In the genomic region with DNA sequence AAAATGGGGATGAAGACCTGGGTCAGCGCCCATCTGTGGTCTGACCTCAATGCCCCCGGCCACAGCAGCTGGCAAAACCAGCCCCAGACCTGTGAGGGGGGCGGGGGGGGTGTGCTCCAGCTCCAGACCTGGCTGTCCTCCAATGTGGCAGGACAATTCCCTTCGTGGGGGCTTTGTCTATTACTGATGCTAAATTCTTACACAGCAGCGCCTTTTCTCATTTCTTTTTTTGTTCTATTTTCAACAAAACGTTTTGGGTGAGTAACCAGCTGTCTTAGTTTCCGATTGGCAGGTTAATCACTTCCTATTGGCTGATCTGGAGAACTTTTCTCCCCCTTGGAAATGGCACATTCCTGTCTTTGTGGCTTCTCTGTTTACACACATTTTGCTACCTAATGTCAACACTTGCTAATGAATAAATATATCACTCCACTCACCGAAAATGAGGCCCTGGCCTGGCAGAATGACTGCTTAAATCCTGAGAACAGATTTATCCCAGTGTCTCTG, we compare ENCODE assay signal across 8 cellular contexts. TPM values are rescaled to one million over a fixed set of nuclear protein-coding genes. Genes with fewer than 3 reads are reported as not detected.
DNase-seq lines count a peak whose midpoint lies in the region; ATAC-seq and TF ChIP-seq lines count a peak whose summit lies in the region.

No MANE protein-coding gene starts in this region.

- in situ Hi-C loops in HAP-1 (cut with MboI; ENCODE audit: low sequenced_read_pairs), result no loop called here

- peak overlapping the region; percentile 97 to 99 (median 99) for H3K4me3 Mint-ChIP-seq in immature natural killer cell

- H3K27me3 ChIP-seq in A673 (replicated peaks; ENCODE audit: insufficient read depth, low read depth, low read length, poor library complexity) (no peaks in the 10 kb centered on the region), HAP-1 (ENCODE audit: low read depth) (no peaks in the 10 kb centered on the region), thyroid gland (no peaks in the 10 kb centered on the region)

- no peaks in the 10 kb centered on the region for H3K9me3 Mint-ChIP-seq in immature natural killer cell

- peaks cover 39 to 55% (median 39%) of the 10 kb centered on the region in 3 donors for H3K27me3 Mint-ChIP-seq in immature natural killer cell (ENCODE audit: low read depth in 3 of 3)

- ATAC-seq in GM21423 (IDR thresholded peaks at IDR 0.05; ENCODE audit: unreplicated experiment), result no peak

- WGBS in thyroid gland, 2 donors, result 16 to 28% methylated on average over 8 of the region's 8 CpGs

- peaks cover 57% of the 10 kb centered on the region for H3K4me1 ChIP-seq in A673 (ENCODE audit: insufficient read depth, low read length, poor library complexity, severe bottlenecking)
- H3K4me1 ChIP-seq in HAP-1, result peaks cover 30% of the 10 kb centered on the region
- H3K4me1 ChIP-seq in thyroid gland, result peaks cover 55 to 67% of the 10 kb centered on the region in 2 donors

- DNase-seq in A673 (ENCODE audit: low spot score) (peak; percentile 54), HAP-1 (ENCODE audit: low spot score in 2 of 2) (peak; percentile 36 to 41), SW480 (ENCODE audit: low spot score) (peak; percentile 52), immature natural killer cell (no peak), thyroid gland (peak in 1 of 2 donors; percentile 35), NOMO-1 (lab: John Stamatoyannopoulos, UW; ENCODE audit: unreplicated experiment in 2 of 2) (no peak)
- DNase-seq in stimulated activated CD4-positive, alpha-beta T cell treated with anti-CD3 and anti-CD28 coated beads, Interleukin-2, amount 100 ng/mL, for 24 hours, result no peak

- H3K27ac Mint-ChIP-seq in immature natural killer cell, result peak overlapping the region; percentile 82 to 100 (median 94)

- H3K27ac ChIP-seq in A673 (ENCODE audit: low read depth, low read length, poor library complexity, severe bottlenecking) (peak overlapping the region; percentile 66), thyroid gland (peak overlapping the region; percentile 93 to 98 (median 95))

- peak in 1 of 2 donors; percentile 27 for TF ChIP-seq POLR2A in thyroid gland (IDR thresholded peaks at IDR 0.05)

- peak overlapping the region; percentile 73 for H3K4me3 ChIP-seq in A673 (ENCODE audit: low read depth, low read length, poor library complexity, severe bottlenecking)
- H3K4me3 ChIP-seq in HAP-1, result no peak overlapping the region
- peak overlapping the region in 2 of 3 donors; percentile 73 to 94 for H3K4me3 ChIP-seq in thyroid gland (replicated peaks in 1 of 3)

- POLR2A ChIA-PET in A673 (lab: Charles Lee; ENCODE audit: low non-redundant PET), result interaction anchor here (0.6 kb wide), 1 partner anchor 12 kb away, joined by 3 read pairs; no protein-coding TSS in a partner anchor

- BruUV-seq in A673 (replicated peaks; lab: Mats Ljungman, UMichigan), result no TSS peak

- peaks cover 71 to 72% of the 10 kb centered on the region in 2 donors for H3K4me1 Mint-ChIP-seq in immature natural killer cell

- no peaks in the 10 kb centered on the region for H3K36me3 ChIP-seq in A673 (ENCODE audit: insufficient read depth, low read length, poor library complexity, severe bottlenecking)
- H3K36me3 ChIP-seq in HAP-1 (replicated peaks), result peaks cover 22% of the 10 kb centered on the region
- peaks cover 5 to 10% of the 10 kb centered on the region in 2 donors for H3K36me3 ChIP-seq in thyroid gland

- H3K9me3 ChIP-seq in A673 (ENCODE audit: low read depth, low read length, poor library complexity, severe bottlenecking), result no peaks in the 10 kb centered on the region
- no peaks in the 10 kb centered on the region for H3K9me3 ChIP-seq in HAP-1
- H3K9me3 ChIP-seq in thyroid gland, result no peaks in the 10 kb centered on the region

- CTCF ChIA-PET in A673 (lab: Charles Lee), result no interaction called here

- TF ChIP-seq CTCF in A673 (conservative IDR thresholded peaks at IDR 0.05; ENCODE audit: low read depth, low read length), result no peak
- no peak for TF ChIP-seq CTCF in thyroid gland (IDR thresholded peaks at IDR 0.05)

- intact Hi-C loops in A673 (cut with micrococcal nuclease; ENCODE audit: unreplicated experiment) (loop anchor here (5.0 kb wide), 2 partner anchors 169 to 281 kb away; no protein-coding TSS in a partner anchor), thyroid gland (cut with DNase I) (loop anchor here (5.0 kb wide), 1 partner anchor 169 kb away; no protein-coding TSS in a partner anchor)

- peaks cover 20 to 63% (median 37%) of the 10 kb centered on the region in 3 donors for H3K36me3 Mint-ChIP-seq in immature natural killer cell

RNA-seq across cellular contexts. Expression of a gene that starts 4.4 kb away (rescaled TPM):
- total RNA-seq in A673 (2021) (11.4 and 12.0 TPM in 2 replicates), thyroid gland (10 to 100 TPM; 40.1 to 69.3 (median 59.2) TPM)
- 10 to 100 TPM; 10.1 to 17.4 (median 12.3) TPM for polyA plus RNA-seq in immature natural killer cell

Comparison
In these comparisons a context has a peak if more than half of its experiments do, and no peak if none do; other contexts are left out.
1. DNase-seq: peak in A673 (single experiment), HAP-1 (2 of 2) and SW480 (single experiment); none in immature natural killer cell (0 of 3), NOMO-1 (0 of 2) and stimulated activated CD4-positive, alpha-beta T cell treated with anti-CD3 and anti-CD28 coated beads, Interleukin-2, amount 100 ng/mL, for 24 hours (0 of 2).